ENCODE assay signal across 1 cellular context in the genomic region with DNA sequence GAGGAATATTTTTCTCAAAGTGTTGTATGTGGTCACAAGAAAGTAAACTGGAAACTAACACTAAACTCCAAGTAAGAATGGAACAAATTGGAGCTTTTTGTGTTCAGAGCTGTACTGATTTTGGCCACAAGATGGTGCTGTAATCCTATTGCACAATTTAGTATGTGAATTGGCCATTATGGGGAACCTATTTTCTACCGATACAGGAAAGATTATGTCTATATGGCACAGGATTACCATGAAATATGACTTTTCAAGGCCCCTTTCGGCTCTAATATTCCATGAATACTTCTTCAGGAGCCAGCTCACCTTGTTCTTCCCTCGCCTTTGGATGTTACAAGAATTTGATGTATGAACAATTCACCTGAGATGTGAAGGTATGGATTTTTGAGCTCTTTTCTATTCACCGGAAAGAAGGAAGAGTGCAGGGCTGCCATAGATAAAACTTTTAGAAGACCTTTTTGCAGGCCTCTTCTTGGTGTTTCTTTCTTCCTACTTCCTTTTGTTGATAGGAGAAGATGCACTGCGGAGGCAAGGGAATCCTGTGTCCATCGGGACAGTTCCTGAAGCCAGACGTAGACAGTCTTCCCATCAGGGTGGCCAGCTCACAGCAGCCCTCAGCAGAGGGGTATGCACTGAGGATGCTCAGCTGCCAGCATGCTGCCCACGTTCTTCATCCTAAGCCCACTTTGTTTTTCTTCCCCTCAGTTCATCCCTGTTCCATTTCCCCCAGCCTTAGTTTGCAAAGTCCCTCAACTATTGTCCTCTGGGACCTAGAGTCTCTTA.
TF ChIP-seq lines count a peak whose summit lies in the region.

No MANE protein-coding gene starts in this region.

TF ChIP-seq in HepG2, 621 proteins besides CTCF, POLR2A, EP300 and RAD21 (continues in another document):
- TF ChIP-seq, protein P1, sequence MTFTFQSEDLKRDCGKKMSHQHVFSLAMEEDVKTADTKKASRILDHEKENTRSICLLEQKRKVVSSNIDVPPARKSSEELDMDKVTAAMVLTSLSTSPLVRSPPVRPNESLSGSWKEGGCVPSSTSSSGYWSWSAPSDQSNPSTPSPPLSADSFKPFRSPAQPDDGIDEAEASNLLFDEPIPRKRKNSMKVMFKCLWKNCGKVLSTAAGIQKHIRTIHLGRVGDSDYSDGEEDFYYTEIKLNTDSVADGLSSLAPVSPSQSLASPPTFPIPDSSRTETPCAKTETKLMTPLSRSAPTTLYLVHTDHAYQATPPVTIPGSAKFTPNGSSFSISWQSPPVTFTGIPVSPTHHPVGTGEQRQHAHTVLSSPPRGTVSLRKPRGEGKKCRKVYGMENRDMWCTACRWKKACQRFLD (CRISPR knock-in tag; IDR thresholded peaks at IDR 0.05; ENCODE audit: borderline replicate concordance), result no peak
- no peak for TF ChIP-seq ZNF501 (CRISPR knock-in tag; IDR thresholded peaks at IDR 0.05)
- TF ChIP-seq SMARCC2 (IDR thresholded peaks at IDR 0.05), result no peak
- no peak for TF ChIP-seq ZNF615 (CRISPR knock-in tag; IDR thresholded peaks at IDR 0.05; ENCODE audit: borderline replicate concordance)
- no peak for TF ChIP-seq KMT2A (CRISPR knock-in tag; IDR thresholded peaks at IDR 0.05)
- TF ChIP-seq CEBPB (IDR thresholded peaks at IDR 0.05; ENCODE audit: borderline replicate concordance, low read depth, low read length), result peak; percentile 98
- TF ChIP-seq CEBPG (CRISPR knock-in tag; IDR thresholded peaks at IDR 0.05), result peak; percentile 94
- TF ChIP-seq ZBTB8A (CRISPR knock-in tag; IDR thresholded peaks at IDR 0.05; ENCODE audit: borderline replicate concordance, low read depth), result no peak
- no peak for TF ChIP-seq GPN1 (CRISPR knock-in tag; IDR thresholded peaks at IDR 0.05; ENCODE audit: borderline replicate concordance)
- TF ChIP-seq, protein P2, sequence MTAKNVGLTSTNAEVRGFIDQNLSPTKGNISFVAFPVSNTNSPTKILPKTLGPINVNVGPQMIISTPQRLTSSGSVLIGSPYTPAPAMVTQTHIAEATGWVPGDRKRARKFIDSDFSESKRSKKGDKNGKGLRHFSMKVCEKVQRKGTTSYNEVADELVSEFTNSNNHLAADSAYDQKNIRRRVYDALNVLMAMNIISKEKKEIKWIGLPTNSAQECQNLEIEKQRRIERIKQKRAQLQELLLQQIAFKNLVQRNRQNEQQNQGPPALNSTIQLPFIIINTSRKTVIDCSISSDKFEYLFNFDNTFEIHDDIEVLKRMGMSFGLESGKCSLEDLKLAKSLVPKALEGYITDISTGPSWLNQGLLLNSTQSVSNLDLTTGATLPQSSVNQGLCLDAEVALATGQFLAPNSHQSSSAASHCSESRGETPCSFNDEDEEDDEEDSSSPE (CRISPR knock-in tag; IDR thresholded peaks at IDR 0.05), result no peak
- TF ChIP-seq TRAFD1 (CRISPR knock-in tag; IDR thresholded peaks at IDR 0.05; ENCODE audit: borderline replicate concordance), result no peak
- TF ChIP-seq, protein P3, sequence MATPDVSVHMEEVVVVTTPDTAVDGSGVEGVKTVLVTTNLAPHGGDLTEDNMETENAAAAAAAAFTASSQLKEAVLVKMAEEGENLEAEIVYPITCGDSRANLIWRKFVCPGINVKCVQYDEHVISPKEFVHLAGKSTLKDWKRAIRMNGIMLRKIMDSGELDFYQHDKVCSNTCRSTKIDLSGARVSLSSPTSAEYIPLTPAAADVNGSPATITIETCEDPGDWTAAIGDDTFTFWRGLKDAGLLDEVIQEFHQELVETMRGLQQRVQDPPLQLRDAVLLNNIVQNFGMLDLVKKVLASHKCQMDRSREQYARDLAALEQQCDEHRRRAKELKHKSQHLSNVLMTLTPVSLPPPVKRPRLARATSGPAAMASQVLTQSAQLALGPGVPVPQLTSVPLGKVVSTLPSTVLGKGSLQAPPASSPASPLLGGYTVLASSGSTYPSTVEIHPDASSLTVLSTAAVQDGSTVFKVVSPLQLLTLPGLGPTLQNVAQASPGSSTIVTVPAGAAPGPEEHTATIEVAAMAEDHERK (CRISPR knock-in tag; IDR thresholded peaks at IDR 0.05; ENCODE audit: low read depth), result no peak
- 0 out of 2 replicates have a peak, but pooled peaks have one; percentile 39 for TF ChIP-seq MIXL1 (CRISPR knock-in tag; IDR thresholded peaks at IDR 0.05)
- TF ChIP-seq ZNF773 (CRISPR knock-in tag; IDR thresholded peaks at IDR 0.05; ENCODE audit: borderline replicate concordance), result no peak
- TF ChIP-seq RXRA (CRISPR knock-in tag; IDR thresholded peaks at IDR 0.05), result no peak
- no peak for TF ChIP-seq KDM4B (CRISPR knock-in tag; IDR thresholded peaks at IDR 0.05)
- TF ChIP-seq, protein P4, sequence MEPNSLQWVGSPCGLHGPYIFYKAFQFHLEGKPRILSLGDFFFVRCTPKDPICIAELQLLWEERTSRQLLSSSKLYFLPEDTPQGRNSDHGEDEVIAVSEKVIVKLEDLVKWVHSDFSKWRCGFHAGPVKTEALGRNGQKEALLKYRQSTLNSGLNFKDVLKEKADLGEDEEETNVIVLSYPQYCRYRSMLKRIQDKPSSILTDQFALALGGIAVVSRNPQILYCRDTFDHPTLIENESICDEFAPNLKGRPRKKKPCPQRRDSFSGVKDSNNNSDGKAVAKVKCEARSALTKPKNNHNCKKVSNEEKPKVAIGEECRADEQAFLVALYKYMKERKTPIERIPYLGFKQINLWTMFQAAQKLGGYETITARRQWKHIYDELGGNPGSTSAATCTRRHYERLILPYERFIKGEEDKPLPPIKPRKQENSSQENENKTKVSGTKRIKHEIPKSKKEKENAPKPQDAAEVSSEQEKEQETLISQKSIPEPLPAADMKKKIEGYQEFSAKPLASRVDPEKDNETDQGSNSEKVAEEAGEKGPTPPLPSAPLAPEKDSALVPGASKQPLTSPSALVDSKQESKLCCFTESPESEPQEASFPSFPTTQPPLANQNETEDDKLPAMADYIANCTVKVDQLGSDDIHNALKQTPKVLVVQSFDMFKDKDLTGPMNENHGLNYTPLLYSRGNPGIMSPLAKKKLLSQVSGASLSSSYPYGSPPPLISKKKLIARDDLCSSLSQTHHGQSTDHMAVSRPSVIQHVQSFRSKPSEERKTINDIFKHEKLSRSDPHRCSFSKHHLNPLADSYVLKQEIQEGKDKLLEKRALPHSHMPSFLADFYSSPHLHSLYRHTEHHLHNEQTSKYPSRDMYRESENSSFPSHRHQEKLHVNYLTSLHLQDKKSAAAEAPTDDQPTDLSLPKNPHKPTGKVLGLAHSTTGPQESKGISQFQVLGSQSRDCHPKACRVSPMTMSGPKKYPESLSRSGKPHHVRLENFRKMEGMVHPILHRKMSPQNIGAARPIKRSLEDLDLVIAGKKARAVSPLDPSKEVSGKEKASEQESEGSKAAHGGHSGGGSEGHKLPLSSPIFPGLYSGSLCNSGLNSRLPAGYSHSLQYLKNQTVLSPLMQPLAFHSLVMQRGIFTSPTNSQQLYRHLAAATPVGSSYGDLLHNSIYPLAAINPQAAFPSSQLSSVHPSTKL (CRISPR knock-in tag; IDR thresholded peaks at IDR 0.05), result 0 out of 2 replicates have a peak, but pooled peaks have one; percentile 35
- no peak for TF ChIP-seq MLX (CRISPR knock-in tag; IDR thresholded peaks at IDR 0.05)
- TF ChIP-seq ZNF292 (CRISPR knock-in tag; IDR thresholded peaks at IDR 0.05; ENCODE audit: borderline replicate concordance, low read depth), result no peak
- TF ChIP-seq ZBTB20 (CRISPR knock-in tag; IDR thresholded peaks at IDR 0.05; ENCODE audit: borderline replicate concordance, low read depth), result no peak
- TF ChIP-seq IRF2 (CRISPR knock-in tag; IDR thresholded peaks at IDR 0.05), result 0 out of 2 replicates have a peak, but pooled peaks have one; percentile 29
- no peak for TF ChIP-seq PREB (CRISPR knock-in tag; IDR thresholded peaks at IDR 0.05)
- no peak for TF ChIP-seq ELF4 (CRISPR knock-in tag; IDR thresholded peaks at IDR 0.05; ENCODE audit: borderline replicate concordance)
- TF ChIP-seq ZKSCAN5 (CRISPR knock-in tag; IDR thresholded peaks at IDR 0.05), result no peak
- no peak for TF ChIP-seq TGIF2 (CRISPR knock-in tag; IDR thresholded peaks at IDR 0.05)
- TF ChIP-seq MYC (CRISPR knock-in tag; IDR thresholded peaks at IDR 0.05; ENCODE audit: borderline replicate concordance), result no peak
- TF ChIP-seq CCAR2 (optimal IDR thresholded peaks at IDR 0.05; ENCODE audit: low read depth, low read length), result no peak
- TF ChIP-seq KLF9 (CRISPR knock-in tag; IDR thresholded peaks at IDR 0.05; ENCODE audit: low read depth), result no peak
- 0 out of 2 replicates have a peak, but pooled peaks have one; percentile 29 for TF ChIP-seq ZBTB25 (CRISPR knock-in tag; IDR thresholded peaks at IDR 0.05)
- TF ChIP-seq ZNF251 (CRISPR knock-in tag; IDR thresholded peaks at IDR 0.05), result no peak
- no peak for TF ChIP-seq ZNF672 (CRISPR knock-in tag; IDR thresholded peaks at IDR 0.05)
- no peak for TF ChIP-seq SNAI1 (CRISPR knock-in tag; IDR thresholded peaks at IDR 0.05; ENCODE audit: borderline replicate concordance)
- TF ChIP-seq ZNF740 (CRISPR knock-in tag; IDR thresholded peaks at IDR 0.05), result no peak
- TF ChIP-seq STAG1 (CRISPR knock-in tag; IDR thresholded peaks at IDR 0.05), result peak; percentile 98
- no peak for TF ChIP-seq SOX13 (IDR thresholded peaks at IDR 0.05)
- TF ChIP-seq SOX13 (CRISPR knock-in tag; conservative IDR thresholded peaks at IDR 0.05 in 1 of 2, IDR thresholded peaks at IDR 0.05 in 1 of 2), result no peak
- no peak for TF ChIP-seq MTA1 (CRISPR knock-in tag; IDR thresholded peaks at IDR 0.05; ENCODE audit: borderline replicate concordance)
- TF ChIP-seq, protein P5, sequence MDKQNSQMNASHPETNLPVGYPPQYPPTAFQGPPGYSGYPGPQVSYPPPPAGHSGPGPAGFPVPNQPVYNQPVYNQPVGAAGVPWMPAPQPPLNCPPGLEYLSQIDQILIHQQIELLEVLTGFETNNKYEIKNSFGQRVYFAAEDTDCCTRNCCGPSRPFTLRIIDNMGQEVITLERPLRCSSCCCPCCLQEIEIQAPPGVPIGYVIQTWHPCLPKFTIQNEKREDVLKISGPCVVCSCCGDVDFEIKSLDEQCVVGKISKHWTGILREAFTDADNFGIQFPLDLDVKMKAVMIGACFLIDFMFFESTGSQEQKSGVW (CRISPR knock-in tag; IDR thresholded peaks at IDR 0.05; ENCODE audit: borderline replicate concordance), result no peak
- no peak for TF ChIP-seq IKZF4 (CRISPR knock-in tag; IDR thresholded peaks at IDR 0.05; ENCODE audit: borderline replicate concordance, low read depth, not compliant biosample characterization)
- TF ChIP-seq ISX (CRISPR knock-in tag; conservative IDR thresholded peaks at IDR 0.05), result no peak
- TF ChIP-seq ZNF841 (CRISPR knock-in tag; IDR thresholded peaks at IDR 0.05; ENCODE audit: borderline replicate concordance), result no peak
- TF ChIP-seq ZNF354B (CRISPR knock-in tag; IDR thresholded peaks at IDR 0.05), result no peak
- TF ChIP-seq GATAD2A (CRISPR knock-in tag; IDR thresholded peaks at IDR 0.05), result peak; percentile 36; the same call in 1 of the 2 replicates
- TF ChIP-seq SRSF4 (IDR thresholded peaks at IDR 0.05; ENCODE audit: low read depth, low read length, poor library complexity, severe bottlenecking), result no peak
- no peak for TF ChIP-seq ZNF264 (CRISPR knock-in tag; IDR thresholded peaks at IDR 0.05)
- TF ChIP-seq HNRNPK (IDR thresholded peaks at IDR 0.05; ENCODE audit: low read depth, low read length, poor library complexity, severe bottlenecking), result no peak
- no peak for TF ChIP-seq HIVEP1 (CRISPR knock-in tag; IDR thresholded peaks at IDR 0.05)
- TF ChIP-seq THAP7 (CRISPR knock-in tag; IDR thresholded peaks at IDR 0.05), result no peak
- TF ChIP-seq XBP1 (CRISPR knock-in tag; IDR thresholded peaks at IDR 0.05), result no peak
- TF ChIP-seq HNF4A (CRISPR knock-in tag; IDR thresholded peaks at IDR 0.05), result 0 out of 2 replicates have a peak, but pooled peaks have one; percentile 11
- TF ChIP-seq SOX5 (CRISPR knock-in tag; IDR thresholded peaks at IDR 0.05; ENCODE audit: borderline replicate concordance), result 0 out of 2 replicates have a peak, but pooled peaks have one; percentile 28
- 0 out of 2 replicates have a peak, but pooled peaks have one; percentile 62 for TF ChIP-seq ZNF24 (IDR thresholded peaks at IDR 0.05)
